8 cellular contexts compared by ENCODE assay signal in the genomic region with DNA sequence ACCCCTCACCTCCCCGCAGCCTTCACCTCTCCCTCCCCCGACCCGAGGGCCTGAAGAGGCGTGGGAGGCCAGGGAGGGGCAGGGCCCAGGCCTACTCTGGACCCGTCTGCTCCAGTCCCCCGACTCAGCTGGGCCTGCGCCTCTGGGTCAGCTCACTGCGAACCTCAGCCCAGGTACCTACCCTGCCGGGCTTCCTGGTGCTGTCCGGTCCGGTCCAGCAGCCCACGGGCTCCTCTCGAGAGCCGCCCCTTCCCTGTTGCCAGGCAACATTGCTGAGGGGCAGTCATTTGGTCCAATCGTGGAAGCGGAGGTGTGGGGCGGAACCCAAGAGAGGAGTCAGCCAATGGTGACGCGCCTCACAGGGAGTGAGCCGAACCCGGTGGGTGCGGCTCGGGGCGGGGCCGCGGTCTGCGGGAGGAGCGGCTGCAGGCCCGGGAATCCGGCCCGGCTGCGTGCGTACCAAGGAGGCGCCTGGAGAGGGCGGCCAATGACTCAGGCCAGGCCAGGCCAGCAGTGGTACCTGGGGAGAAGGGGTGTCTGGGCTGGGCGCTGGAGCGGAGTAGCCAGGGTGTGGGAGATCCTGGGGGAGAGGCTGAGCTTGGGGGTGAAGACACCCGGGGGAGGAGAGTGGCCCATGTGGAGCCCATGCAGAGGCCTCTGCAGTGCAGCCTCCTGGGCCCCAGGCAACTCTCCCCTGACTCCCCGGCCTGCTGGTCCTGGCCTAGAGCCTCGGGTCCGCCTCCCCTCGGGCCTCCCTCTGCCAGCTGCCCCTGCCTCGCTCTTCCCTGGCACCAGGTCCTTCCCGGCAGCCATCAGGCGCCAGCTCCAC. TPM values are rescaled to one million over a fixed set of nuclear protein-coding genes. Genes with fewer than 3 reads are reported as not detected.
DNase-seq lines count a peak whose midpoint lies in the region; ATAC-seq and TF ChIP-seq lines count a peak whose summit lies in the region.

A gene with protein sequence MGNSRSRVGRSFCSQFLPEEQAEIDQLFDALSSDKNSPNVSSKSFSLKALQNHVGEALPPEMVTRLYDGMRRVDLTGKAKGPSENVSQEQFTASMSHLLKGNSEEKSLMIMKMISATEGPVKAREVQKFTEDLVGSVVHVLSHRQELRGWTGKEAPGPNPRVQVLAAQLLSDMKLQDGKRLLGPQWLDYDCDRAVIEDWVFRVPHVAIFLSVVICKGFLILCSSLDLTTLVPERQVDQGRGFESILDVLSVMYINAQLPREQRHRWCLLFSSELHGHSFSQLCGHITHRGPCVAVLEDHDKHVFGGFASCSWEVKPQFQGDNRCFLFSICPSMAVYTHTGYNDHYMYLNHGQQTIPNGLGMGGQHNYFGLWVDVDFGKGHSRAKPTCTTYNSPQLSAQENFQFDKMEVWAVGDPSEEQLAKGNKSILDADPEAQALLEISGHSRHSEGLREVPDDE (minus strand): TSS at position 240 of the 829 bp plus-strand sequence. CDS start 6,573 bp downstream, outside the sequence.

- H2AFZ ChIP-seq in neural progenitor cell (replicated peaks): peak within 1 kb of the TSS; percentile 99

- no peak within 1 kb of the TSS for H3K27ac ChIP-seq in neural progenitor cell

- peaks cover 5% of the 10 kb centered on the region for H3K4me1 ChIP-seq in neural progenitor cell

- H3K4me1 Mint-ChIP-seq in neural progenitor cell: peaks cover 31% of the 10 kb centered on the region

- peak within 1 kb of the TSS; percentile 88 for H3K4me2 ChIP-seq in neural progenitor cell

- H3F3A ChIP-seq in neural progenitor cell (ENCODE audit: low read depth): no peaks in the 10 kb centered on the region

- no peaks in the 10 kb centered on the region for H3K27me3 ChIP-seq in neural progenitor cell

- TF ChIP-seq CTCF in foreskin fibroblast (IDR thresholded peaks at IDR 0.05; ENCODE audit: low read depth, low read length) (no peak), neural progenitor cell (IDR thresholded peaks at IDR 0.05) (peak; percentile 12)

- H3K36me3 ChIP-seq in neural progenitor cell: no peaks in the 10 kb centered on the region

- DNase-seq in DMS153 (lab: John Stamatoyannopoulos, UW) (peak; percentile 96), HuH-7 (ENCODE audit: low spot score) (peak; percentile 98), SIG-M5 treated with dmso at 0.1 percent for 504 hours (lab: John Stamatoyannopoulos, UW; ENCODE audit: unreplicated experiment) (peak; percentile 93), foreskin fibroblast (peak; percentile 99 to 100), neural progenitor cell (ENCODE audit: low spot score) (peak; percentile 99), stromal cell of bone marrow (ENCODE audit: low read depth) (peak; percentile 98)
- peak; percentile 92 for DNase-seq in activated gamma-delta T cell treated with anti-CD3 and anti-CD28 coated beads, Interleukin-2, amount 50 U/mL, for 16 hours (ENCODE audit: low read depth)

- H3K4me3 ChIP-seq in foreskin fibroblast (ENCODE audit: low read depth in 1 of 2, low read length in 2 of 2) (peak within 1 kb of the TSS; percentile 86 to 96), neural progenitor cell (peak within 1 kb of the TSS; percentile 89)

- peak within 1 kb of the TSS; percentile 89 for H3K27ac Mint-ChIP-seq in neural progenitor cell

- no peaks in the 10 kb centered on the region for H3K9me3 ChIP-seq in neural progenitor cell (ENCODE audit: low read depth)

- H4K20me1 ChIP-seq in neural progenitor cell (ENCODE audit: low read depth): no peaks in the 10 kb centered on the region

- no peaks in the 10 kb centered on the region for H3K9me3 Mint-ChIP-seq in neural progenitor cell

- H3K36me3 Mint-ChIP-seq in neural progenitor cell: peaks cover 10% of the 10 kb centered on the region

- peak; percentile 98 for ATAC-seq in GM21515 (IDR thresholded peaks at IDR 0.05; ENCODE audit: unreplicated experiment)

- H3K27me3 Mint-ChIP-seq in neural progenitor cell (ENCODE audit: insufficient read depth, low read depth): peaks cover 15% of the 10 kb centered on the region

- peaks cover 5% of the 10 kb centered on the region for H3K79me2 ChIP-seq in neural progenitor cell (ENCODE audit: low read depth)

- peak within 1 kb of the TSS; percentile 47 for H3K9ac ChIP-seq in neural progenitor cell

- peak within 1 kb of the TSS; percentile 90 for H3K4me3 Mint-ChIP-seq in neural progenitor cell

RNA-seq across cellular contexts. Expression of the gene that starts here (rescaled TPM):
- total RNA-seq in neural progenitor cell (ENCODE audit: low replicate concordance): 18.4 and 22.5 TPM in 2 replicates
